In genomic region chr3:126983653-126984390, GRCh38 we compare ENCODE assay signal across 8 cellular contexts. TPM values are rescaled to one million over a fixed set of nuclear protein-coding genes. Genes with fewer than 3 reads are reported as not detected.
DNase-seq lines count a peak whose midpoint lies in the region; ATAC-seq, FAIRE-seq and TF ChIP-seq lines count a peak whose summit lies in the region.

No MANE protein-coding gene starts in this region.

- intact Hi-C loops in left lung (cut with DNase I) = loop anchor here in 1 of 2 donors (5.0 kb wide), 2 partner anchors 232 to 302 kb away; no protein-coding TSS in a partner anchor

- H3K27ac Mint-ChIP-seq in stimulated activated effector memory CD8-positive, alpha-beta T cell treated with anti-CD3 and anti-CD28 coated beads, Interleukin-12 subunit alpha, Interleukin-12 subunit beta, amount 100 ng/mL, for 72 hours = no peak overlapping the region

- CTCF ChIA-PET in AG04449 (lab: Yijun Ruan, JAX) = interaction anchor here (1.0 to 8.5 kb wide), 13 partner anchors 9 to 474 kb away, joined by 3 to 211 read pairs (median 9); no protein-coding TSS in a partner anchor

- TF ChIP-seq CTCF in AG04449 (IDR thresholded peaks at IDR 0.05; ENCODE audit: insufficient read depth, low read length, missing control alignments) = no peak
- TF ChIP-seq CTCF in bronchial epithelial cell (IDR thresholded peaks at IDR 0.05; ENCODE audit: insufficient read depth, low read length, severe bottlenecking) = no peak
- TF ChIP-seq CTCF in left lung (IDR thresholded peaks at IDR 0.05) = no peak

- peaks cover 18% of the 10 kb centered on the region for H3K4me1 Mint-ChIP-seq in stimulated activated effector memory CD8-positive, alpha-beta T cell treated with anti-CD3 and anti-CD28 coated beads, Interleukin-12 subunit alpha, Interleukin-12 subunit beta, amount 100 ng/mL, for 72 hours

- no peaks in the 10 kb centered on the region for H3K27me3 ChIP-seq in bronchial epithelial cell (ENCODE audit: control insufficient read depth, insufficient read depth, low read length)
- peaks cover 0 to 57% of the 10 kb centered on the region in 2 donors for H3K27me3 ChIP-seq in left lung

- H3K27ac ChIP-seq in left lung = no peak overlapping the region

- H3K9me3 ChIP-seq in left lung = no peaks in the 10 kb centered on the region

- FAIRE-seq in bronchial epithelial cell (lab: Jason Lieb, UNC) = no peak

- ATAC-seq in GM19372 (IDR thresholded peaks at IDR 0.05; ENCODE audit: low read depth, unreplicated experiment) (peak; percentile 2), SK-N-SH treated with all-trans-retinoic acid at 6 μM for 48 hours (peak; percentile 48), left lung (peak; percentile 3)
- no peak for ATAC-seq in stimulated activated effector memory CD8-positive, alpha-beta T cell treated with anti-CD3 and anti-CD28 coated beads, Interleukin-12 subunit alpha, Interleukin-12 subunit beta, amount 100 ng/mL, for 72 hours

- peak overlapping the region; percentile 38 for H3K4me3 Mint-ChIP-seq in stimulated activated effector memory CD8-positive, alpha-beta T cell treated with anti-CD3 and anti-CD28 coated beads, Interleukin-12 subunit alpha, Interleukin-12 subunit beta, amount 100 ng/mL, for 72 hours

- no peaks in the 10 kb centered on the region for H3K9me3 Mint-ChIP-seq in stimulated activated effector memory CD8-positive, alpha-beta T cell treated with anti-CD3 and anti-CD28 coated beads, Interleukin-12 subunit alpha, Interleukin-12 subunit beta, amount 100 ng/mL, for 72 hours

- H3K36me3 Mint-ChIP-seq in stimulated activated effector memory CD8-positive, alpha-beta T cell treated with anti-CD3 and anti-CD28 coated beads, Interleukin-12 subunit alpha, Interleukin-12 subunit beta, amount 100 ng/mL, for 72 hours = peaks cover 8% of the 10 kb centered on the region

- H3K4me1 ChIP-seq in left lung = peaks cover 12 to 30% of the 10 kb centered on the region in 2 donors

- peaks cover 5% of the 10 kb centered on the region for H3K36me3 ChIP-seq in bronchial epithelial cell (ENCODE audit: control insufficient read depth, insufficient read depth, low read length)
- H3K36me3 ChIP-seq in left lung = peaks cover 0 to 6% of the 10 kb centered on the region in 2 donors

- H3K4me3 ChIP-seq in AG04449 (ENCODE audit: low read depth, low read length) (peak overlapping the region; percentile 69), bronchial epithelial cell (ENCODE audit: low read depth, low read length) (peak overlapping the region; percentile 85), left lung (peak overlapping the region; percentile 66 to 76)

- DNase-seq in AG04449 (ENCODE audit: low read depth, low spot score) (no peak), bronchial epithelial cell (ENCODE audit: low read depth) (no peak), left lung (peak in 1 of 2 donors; percentile 83), superior temporal gyrus (ENCODE audit: extremely low spot score) (no peak), RPMI8226 (no peak)
- peak; percentile 28 to 65 for DNase-seq in stimulated activated effector memory CD8-positive, alpha-beta T cell treated with anti-CD3 and anti-CD28 coated beads, Interleukin-12 subunit alpha, Interleukin-12 subunit beta, amount 100 ng/mL, for 72 hours (ENCODE audit: low spot score in 2 of 2)

- POLR2A ChIA-PET in AG04449 (lab: Yijun Ruan, JAX) = interaction anchor here (0.9 kb wide), 1 partner anchor 19 kb away, joined by 3 read pairs; no protein-coding TSS in a partner anchor

TF ChIP-seq in SK-N-SH treated with all-trans-retinoic acid at 6 μM for 48 hours, 23 proteins besides CTCF, POLR2A, EP300 and RAD21:
- TF ChIP-seq ZFP3 (CRISPR knock-in tag; IDR thresholded peaks at IDR 0.05) (no peak), PPARA (CRISPR knock-in tag; IDR thresholded peaks at IDR 0.05; ENCODE audit: borderline replicate concordance) (no peak), OSR1 (CRISPR knock-in tag; IDR thresholded peaks at IDR 0.05) (no peak), PATZ1 (CRISPR knock-in tag; IDR thresholded peaks at IDR 0.05; ENCODE audit: borderline replicate concordance) (no peak), ISL1 (CRISPR knock-in tag; IDR thresholded peaks at IDR 0.05) (no peak), CSDC2 (CRISPR knock-in tag; IDR thresholded peaks at IDR 0.05) (no peak), ARNTL (CRISPR knock-in tag; IDR thresholded peaks at IDR 0.05; ENCODE audit: borderline replicate concordance, low read depth) (no peak), ZNF8 (CRISPR knock-in tag; IDR thresholded peaks at IDR 0.05) (no peak), GLIS3 (CRISPR knock-in tag; IDR thresholded peaks at IDR 0.05) (no peak), ZNF565 (CRISPR knock-in tag; conservative IDR thresholded peaks at IDR 0.05; ENCODE audit: low read depth) (no peak)

RNA-seq across cellular contexts. Expression of gene PLXNA1, which starts 0.9 kb away (rescaled TPM):
- 42.1 and 53.4 TPM in 2 replicates for total RNA-seq in bronchial epithelial cell
- total RNA-seq in left lung = 10 to 100 TPM; 48.8 to 64.6 TPM

Comparison
In these comparisons a context has a peak if more than half of its experiments do, and no peak if none do; other contexts are left out.
1. DNase-seq: peak in stimulated activated effector memory CD8-positive, alpha-beta T cell treated with anti-CD3 and anti-CD28 coated beads, Interleukin-12 subunit alpha, Interleukin-12 subunit beta, amount 100 ng/mL, for 72 hours (2 of 2); none in AG04449 (single experiment), bronchial epithelial cell (single experiment), superior temporal gyrus (single experiment) and RPMI8226 (single experiment).
2. Peak in every context shown above with its lines, with median percentiles within 50 percentile points of each other: H3K4me3 ChIP-seq.